Comparison of ENCODE assay signal across 1 cellular context in genomic region chr2:82675186-82675585, GRCh38.
TF ChIP-seq lines count a peak whose summit lies in the region.

No MANE protein-coding gene starts in this region.

TF ChIP-seq in WTC11, 78 proteins besides CTCF, POLR2A, EP300 and RAD21 (continued from another document):
- TF ChIP-seq ZNF281 (CRISPR knock-in tag; IDR thresholded peaks at IDR 0.05) (no peak), ZNF121 (CRISPR knock-in tag; IDR thresholded peaks at IDR 0.05) (no peak), FOXK1 (CRISPR knock-in tag; IDR thresholded peaks at IDR 0.05) (no peak)
